In genomic region chr7:22578048-22578770, GRCh38 we compare ENCODE assay signal across 10 cellular contexts.
DNase-seq lines count a peak whose midpoint lies in the region; ATAC-seq, FAIRE-seq and TF ChIP-seq lines count a peak whose summit lies in the region.
"Had no signal": no experiment of that assay in that cellular context is flagged by ENCODE, and none has a peak within 500 bp of the region (broad histone marks: within the 10 kb centered on the region; RNA-seq: fewer than 3 reads in every experiment).

No MANE protein-coding gene starts in this region.

- H3K27me3 ChIP-seq in GM12878 (replicated peaks in 1 of 2; ENCODE audit: control insufficient read depth in 2 of 2, insufficient read depth in 2 of 2, low read length in 1 of 2) (peaks cover 1 to 3% of the 10 kb centered on the region in 2 experiments; a peak in 3 of 4 replicates), keratinocyte (ENCODE audit: control insufficient read depth, extremely low read depth, insufficient read depth, low read length) (no peaks in the 10 kb centered on the region), stomach smooth muscle (ENCODE audit: control insufficient read depth in 1 of 2, insufficient read depth in 2 of 2, low read length in 2 of 2) (no peaks in the 10 kb centered on the region)

- H2AFZ ChIP-seq in GM12878 (ENCODE audit: control insufficient read depth, low read depth, low read length): no peak overlapping the region
- no peak overlapping the region for H2AFZ ChIP-seq in keratinocyte (ENCODE audit: control insufficient read depth, low read length)

- CTCF ChIA-PET in GM12878 (lab: Yijun Ruan, JAX): interaction anchor here (1.0 to 3.0 kb wide), 2 partner anchors 10 to 17 kb away, joined by 4 to 10 read pairs; no protein-coding TSS in a partner anchor

- RAD21 ChIA-PET in GM12878 (lab: Charles Lee; ENCODE audit: unreplicated experiment): no interaction called here

- H3K4me3 ChIP-seq in GM12878 (no peak overlapping the region), keratinocyte (ENCODE audit: control insufficient read depth in 2 of 3, extremely low read depth in 1 of 3, insufficient read depth in 2 of 3, low read depth in 1 of 3, low read length in 3 of 3) (no peak overlapping the region), stomach smooth muscle (ENCODE audit: low read length in 2 of 2) (no peak overlapping the region)

- intact Hi-C loops in GM12878 (cut with micrococcal nuclease; ENCODE audit: unreplicated experiment): no loop called here

- no peak overlapping the region for H3K27ac ChIP-seq in GM12878 (ENCODE audit: control insufficient read depth, insufficient read depth)
- no peak overlapping the region for H3K27ac ChIP-seq in keratinocyte (ENCODE audit: control insufficient read depth, insufficient read depth, low read length)
- peak overlapping the region; percentile 32 for H3K27ac ChIP-seq in stomach smooth muscle (ENCODE audit: low read length)

- SMC1A ChIA-PET in GM12878 (lab: Charles Lee; ENCODE audit: uncharacterized antibody, unreplicated experiment): interaction anchor here (0.6 to 1.1 kb wide), 2 partner anchors 18 to 150 kb away, joined by 3 to 4 read pairs; no protein-coding TSS in a partner anchor

- H3K4me1 ChIP-seq in GM12878 (ENCODE audit: control insufficient read depth, insufficient read depth, low read length) (0 out of 2 replicates have a peak, but pooled peaks cover under 1% of the 10 kb centered on the region), keratinocyte (ENCODE audit: control insufficient read depth, extremely low read depth, insufficient read depth, low read length) (peaks cover 25% of the 10 kb centered on the region), stomach smooth muscle (ENCODE audit: control insufficient read depth, insufficient read depth, low read length) (peaks cover 18% of the 10 kb centered on the region)

- no peaks in the 10 kb centered on the region for H3K9me1 ChIP-seq in keratinocyte (ENCODE audit: control insufficient read depth, extremely low read depth, insufficient read depth, low read length)

- H4K20me1 ChIP-seq in GM12878 (ENCODE audit: control insufficient read depth, insufficient read depth) (no peaks in the 10 kb centered on the region), keratinocyte (ENCODE audit: control insufficient read depth, extremely low read depth, insufficient read depth, low read length) (no peaks in the 10 kb centered on the region)

- no peak for FAIRE-seq in GM12878 (lab: Jason Lieb, UNC)
- FAIRE-seq in keratinocyte (lab: Jason Lieb, UNC): no peak

- no peak overlapping the region for H3K4me2 ChIP-seq in GM12878 (ENCODE audit: control insufficient read depth, insufficient read depth)
- peak overlapping the region; percentile 19 for H3K4me2 ChIP-seq in keratinocyte (ENCODE audit: control insufficient read depth, extremely low read depth, insufficient read depth, low read depth, low read length)

- no peak for TF ChIP-seq RAD21 in GM12878 (IDR thresholded peaks at IDR 0.05; ENCODE audit: insufficient read depth, low read depth, low read length)

- no peak for TF ChIP-seq EP300 in GM12878 (IDR thresholded peaks at IDR 0.05; ENCODE audit: borderline replicate concordance in 1 of 2, control insufficient read depth in 1 of 2, low read depth in 2 of 2, low read length in 2 of 2)

- 19% methylated on average over 5 of the region's 5 CpGs for WGBS in GM12878 (ENCODE audit: insufficient coverage, insufficient replicate concordance, low lambda C conversion rate, missing lambda C conversion rate)

- no peak for TF ChIP-seq POLR2A in GM12878 (IDR thresholded peaks at IDR 0.05; ENCODE audit: low read depth, low read length)

- H3K79me2 ChIP-seq in GM12878 (ENCODE audit: control insufficient read depth, insufficient read depth, low read length): no peaks in the 10 kb centered on the region
- no peaks in the 10 kb centered on the region for H3K79me2 ChIP-seq in keratinocyte (ENCODE audit: control insufficient read depth, insufficient read depth, low read length)

- no peaks in the 10 kb centered on the region for H3K36me3 ChIP-seq in GM12878 (ENCODE audit: control insufficient read depth in 2 of 2, insufficient read depth in 2 of 2, low read length in 1 of 2)
- H3K36me3 ChIP-seq in keratinocyte (ENCODE audit: control insufficient read depth in 2 of 2, extremely low read depth in 1 of 2, insufficient read depth in 2 of 2, low read length in 2 of 2): no peaks in the 10 kb centered on the region
- H3K36me3 ChIP-seq in stomach smooth muscle (ENCODE audit: control insufficient read depth in 2 of 2, insufficient read depth in 2 of 2, low read length in 2 of 2): no peaks in the 10 kb centered on the region

- POLR2A ChIA-PET in GM12878 (lab: Charles Lee): no interaction called here

- BruUV-seq in GM12878 (replicated peaks; lab: Mats Ljungman, UMichigan): no TSS peak

- ATAC-seq in GM12878 (no peak), GM21367 (IDR thresholded peaks at IDR 0.05; ENCODE audit: unreplicated experiment) (no peak)

- H3K9ac ChIP-seq in GM12878 (ENCODE audit: control insufficient read depth, insufficient read depth, low read length) (no peak overlapping the region), keratinocyte (ENCODE audit: control insufficient read depth, extremely low read depth, insufficient read depth, low read length) (no peak overlapping the region), stomach smooth muscle (ENCODE audit: low read length in 2 of 2) (no peak overlapping the region)

- TF ChIP-seq CTCF in GM12878 (IDR thresholded peaks at IDR 0.05 in 2 of 3, conservative IDR thresholded peaks at IDR 0.05 in 1 of 3; ENCODE audit: control insufficient read depth in 2 of 3, extremely low read depth in 1 of 3, insufficient read depth in 1 of 3, low read depth in 3 of 3, low read length in 3 of 3) (no peak), keratinocyte (optimal IDR thresholded peaks at IDR 0.05 in 1 of 3, IDR thresholded peaks at IDR 0.05 in 1 of 3, conservative IDR thresholded peaks at IDR 0.05 in 1 of 3; ENCODE audit: extremely low read depth in 1 of 3, insufficient read depth in 2 of 3, low read length in 3 of 3) (no peak)

- no peaks in the 10 kb centered on the region; the same call in 2 of the 3 replicates for H3K9me3 ChIP-seq in GM12878 (replicated peaks; ENCODE audit: control insufficient read depth, insufficient read depth, low read length)
- H3K9me3 ChIP-seq in keratinocyte (ENCODE audit: control insufficient read depth, low read depth, low read length): no peaks in the 10 kb centered on the region
- H3K9me3 ChIP-seq in stomach smooth muscle (ENCODE audit: control insufficient read depth in 2 of 2, low read length in 2 of 2): no peaks in the 10 kb centered on the region

- dilution Hi-C loops in keratinocyte (cut with MboI; ENCODE audit: extremely low pct_ligation_motif_present, low sequenced_read_pairs): no loop called here

- in situ Hi-C loops in GM12878 (cut with MboI): no loop called here

- DNase-seq in HS-5 (ENCODE audit: low read depth): peak; percentile 77
- DNase-seq in GM12878 (ENCODE audit: low read depth, low spot score): no peak
- no peak for DNase-seq in keratinocyte (ENCODE audit: low read depth, low spot score)
- DNase-seq in NCI-H2107 (lab: John Stamatoyannopoulos, UW): no peak
- DNase-seq in amygdala (lab: John Stamatoyannopoulos, UW): no peak
- DNase-seq in NCI-H146 treated with DMSO at 0.1 percent for 48 hours (lab: John Stamatoyannopoulos, UW; ENCODE audit: unreplicated experiment): no peak
- DNase-seq: activated naive CD4-positive, alpha-beta T cell treated with anti-CD3 and anti-CD28 coated beads for 36 hours; NCI-H1694 had no signal

TF ChIP-seq in GM12878, 131 proteins besides CTCF, POLR2A, EP300 and RAD21:
- TF ChIP-seq ZNF24 (IDR thresholded peaks at IDR 0.05) (no peak), SPI1 (IDR thresholded peaks at IDR 0.05; ENCODE audit: borderline replicate concordance, insufficient read depth, low read depth, low read length) (peak; percentile 21; the same call in 1 of the 2 replicates)
